ENCODE assay signal across 13 cellular contexts in genomic region chr13:102484329-102484728, GRCh38.
DNase-seq lines count a peak whose midpoint lies in the region; ATAC-seq and TF ChIP-seq lines count a peak whose summit lies in the region.
"Had no signal": no experiment of that assay in that cellular context is flagged by ENCODE, and none has a peak within 500 bp of the region (broad histone marks: within the 10 kb centered on the region; RNA-seq: fewer than 3 reads in every experiment).

No MANE protein-coding gene starts in this region.

- no peaks in the 10 kb centered on the region for H3K9me3 Mint-ChIP-seq in GM23338
- no peaks in the 10 kb centered on the region for H3K9me3 Mint-ChIP-seq in glutamatergic neuron (ENCODE audit: unreplicated experiment)
- H3K9me3 Mint-ChIP-seq: stimulated activated naive CD8-positive, alpha-beta T cell treated with anti-CD3 and anti-CD28 coated beads, Interleukin-15, Interleukin-2, amounts not matched to agents 100 ng/mL and 50 ng/mL, for 24 hours had no signal

- H3K27me3 ChIP-seq in BE2C (no peaks in the 10 kb centered on the region), GM23338 (ENCODE audit: insufficient read depth) (no peaks in the 10 kb centered on the region), esophagus muscularis mucosa (no peaks in the 10 kb centered on the region)
- H3K27me3 ChIP-seq: neutrophil had no signal

- no peaks in the 10 kb centered on the region for H3F3A ChIP-seq in GM23338 (replicated peaks; ENCODE audit: low read depth)

- no peak overlapping the region for H3K4me3 Mint-ChIP-seq in GM23338
- no peak overlapping the region for H3K4me3 Mint-ChIP-seq in glutamatergic neuron (ENCODE audit: unreplicated experiment)
- H3K4me3 Mint-ChIP-seq: stimulated activated naive CD8-positive, alpha-beta T cell treated with anti-CD3 and anti-CD28 coated beads, Interleukin-15, Interleukin-2, amounts not matched to agents 100 ng/mL and 50 ng/mL, for 24 hours had no signal

- WGBS in esophagus muscularis mucosa = 35% methylated on average over 2 of the region's 2 CpGs

- H3K4me1 ChIP-seq in BE2C (peaks cover 8% of the 10 kb centered on the region), GM23338 (ENCODE audit: insufficient read depth) (no peaks in the 10 kb centered on the region), esophagus muscularis mucosa (peaks cover 0 to 24% (median 9%) of the 10 kb centered on the region in 4 donors)

- H3K27me3 Mint-ChIP-seq in GM23338 (ENCODE audit: insufficient read depth, low read depth, poor library complexity) = no peaks in the 10 kb centered on the region
- H3K27me3 Mint-ChIP-seq in glutamatergic neuron (ENCODE audit: unreplicated experiment) = peaks cover 2% of the 10 kb centered on the region

- ATAC-seq in GM23338 = peak; percentile 67
- ATAC-seq in GM21360 (IDR thresholded peaks at IDR 0.05; ENCODE audit: unreplicated experiment) = no peak
- no peak for ATAC-seq in GM18870 (IDR thresholded peaks at IDR 0.05; ENCODE audit: unreplicated experiment)
- ATAC-seq: K562 had no signal

- H3K4me1 Mint-ChIP-seq in GM23338 (no peaks in the 10 kb centered on the region), glutamatergic neuron (ENCODE audit: low read depth, unreplicated experiment) (peaks cover 3% of the 10 kb centered on the region)

- no peaks in the 10 kb centered on the region for H3K9me3 ChIP-seq in BE2C
- no peaks in the 10 kb centered on the region for H3K9me3 ChIP-seq in esophagus muscularis mucosa
- H3K9me3 ChIP-seq: neutrophil had no signal

- DNase-seq in BE2C (peak; percentile 30), GM23338 (ENCODE audit: low spot score) (peak; percentile 56), SW480 (ENCODE audit: low spot score) (peak; percentile 6), glutamatergic neuron (no peak), esophagus muscularis mucosa (ENCODE audit: extremely low spot score) (no peak)
- DNase-seq in activated CD4-positive, alpha-beta T cell treated with anti-CD3 and anti-CD28 coated beads, Interleukin-2, amount 50 U/mL, for 4 hours = no peak
- DNase-seq: C1 segment of cervical spinal cord, T-helper 1 cell had no signal

- no peaks in the 10 kb centered on the region for H3K79me2 ChIP-seq in GM23338 (replicated peaks; ENCODE audit: insufficient read depth)

- TF ChIP-seq CTCF in BE2C (IDR thresholded peaks at IDR 0.05; ENCODE audit: low read depth, low read length) (peak; percentile 55), GM23338 (conservative IDR thresholded peaks at IDR 0.05; ENCODE audit: low read depth in 2 of 2) (peak; percentile 36 to 50), glutamatergic neuron (IDR thresholded peaks at IDR 0.05; ENCODE audit: partially characterized antibody, unreplicated experiment) (peak; percentile 18), esophagus muscularis mucosa (IDR thresholded peaks at IDR 0.05) (peak in 1 of 3 experiments; percentile 16)

- no peak for TF ChIP-seq POLR2A in esophagus muscularis mucosa (IDR thresholded peaks at IDR 0.05; ENCODE audit: low read depth)

- no peak overlapping the region for H2AFZ ChIP-seq in GM23338

- intact Hi-C loops in esophagus muscularis mucosa (cut with DNase I) = no loop called here

- H3K9me2 ChIP-seq in GM23338 (ENCODE audit: insufficient read depth) = no peaks in the 10 kb centered on the region

- H3K4me2 ChIP-seq in GM23338 = no peak overlapping the region

- no peaks in the 10 kb centered on the region for H3K36me3 ChIP-seq in BE2C
- no peaks in the 10 kb centered on the region for H3K36me3 ChIP-seq in GM23338 (ENCODE audit: insufficient read depth)
- no peaks in the 10 kb centered on the region for H3K36me3 ChIP-seq in esophagus muscularis mucosa
- H3K36me3 ChIP-seq: neutrophil had no signal

- no peaks in the 10 kb centered on the region for H3K36me3 Mint-ChIP-seq in GM23338 (ENCODE audit: low read depth)
- H3K36me3 Mint-ChIP-seq in glutamatergic neuron (ENCODE audit: unreplicated experiment) = no peaks in the 10 kb centered on the region

- no peaks in the 10 kb centered on the region for H4K20me1 ChIP-seq in GM23338 (replicated peaks; ENCODE audit: insufficient read depth)

- H3K27ac ChIP-seq in GM23338 (ENCODE audit: low read depth) (no peak overlapping the region), esophagus muscularis mucosa (replicated peaks in 1 of 4) (no peak overlapping the region)
- H3K27ac ChIP-seq: neutrophil had no signal

- H3K27ac Mint-ChIP-seq in GM23338 = no peak overlapping the region
- no peak overlapping the region for H3K27ac Mint-ChIP-seq in glutamatergic neuron (ENCODE audit: unreplicated experiment)
- H3K27ac Mint-ChIP-seq: stimulated activated naive CD8-positive, alpha-beta T cell treated with anti-CD3 and anti-CD28 coated beads, Interleukin-15, Interleukin-2, amounts not matched to agents 100 ng/mL and 50 ng/mL, for 24 hours had no signal

- H3K4me3 ChIP-seq in BE2C (ENCODE audit: low read depth, low read length) (no peak overlapping the region), GM23338 (no peak overlapping the region), esophagus muscularis mucosa (no peak overlapping the region)
- H3K4me3 ChIP-seq: K562 had no signal

- no peak for TF ChIP-seq EP300 in esophagus muscularis mucosa (IDR thresholded peaks at IDR 0.05)

TF ChIP-seq in GM23338, 12 proteins besides CTCF, POLR2A, EP300 and RAD21 (continues in another document):
- no peak for TF ChIP-seq ETS1 (IDR thresholded peaks at IDR 0.05)
- no peak for TF ChIP-seq JUNB (IDR thresholded peaks at IDR 0.05; ENCODE audit: unreplicated experiment)
- TF ChIP-seq EZH2phosphoT487 (IDR thresholded peaks at IDR 0.05; ENCODE audit: unreplicated experiment) = no peak
- no peak for TF ChIP-seq ZNF114 (CRISPR knock-in tag; IDR thresholded peaks at IDR 0.05)
- TF ChIP-seq REST (IDR thresholded peaks at IDR 0.05; ENCODE audit: unreplicated experiment) = no peak
- TF ChIP-seq STAT1 (IDR thresholded peaks at IDR 0.05; ENCODE audit: unreplicated experiment) = no peak
- no peak for TF ChIP-seq ZNF331 (CRISPR knock-in tag; IDR thresholded peaks at IDR 0.05; ENCODE audit: low read depth)
- TF ChIP-seq CREB1 (CRISPR knock-in tag; IDR thresholded peaks at IDR 0.05; ENCODE audit: low read depth) = no peak

Comparison
In these comparisons a context has a peak if more than half of its experiments do, and no peak if none do; other contexts are left out.
1. DNase-seq: peak in BE2C (single experiment), GM23338 (single experiment) and SW480 (single experiment); none in glutamatergic neuron (single experiment), esophagus muscularis mucosa (single experiment) and activated CD4-positive, alpha-beta T cell treated with anti-CD3 and anti-CD28 coated beads, Interleukin-2, amount 50 U/mL, for 4 hours (0 of 2).